1 cellular context compared by ENCODE assay signal in genomic region chr9:32526707-32527048, GRCh38.
TF ChIP-seq lines count a peak whose summit lies in the region.

No MANE protein-coding gene starts in this region.

TF ChIP-seq in H1, 55 proteins besides CTCF, POLR2A, EP300 and RAD21:
- TF ChIP-seq TAF1 (IDR thresholded peaks at IDR 0.05; ENCODE audit: low read depth, low read length) (no peak), SP1 (IDR thresholded peaks at IDR 0.05; ENCODE audit: low read depth, low read length) (no peak), SRF (IDR thresholded peaks at IDR 0.05; ENCODE audit: low read depth, low read length) (no peak), ASH2L (IDR thresholded peaks at IDR 0.05; ENCODE audit: low read length) (no peak), CEBPB (IDR thresholded peaks at IDR 0.05; ENCODE audit: low read depth, low read length) (no peak), FOSL1 (IDR thresholded peaks at IDR 0.05; ENCODE audit: insufficient read depth, low read depth, low read length) (no peak), GABPA (IDR thresholded peaks at IDR 0.05; ENCODE audit: borderline replicate concordance, insufficient read depth, low read length) (no peak), SP4 (IDR thresholded peaks at IDR 0.05; ENCODE audit: low read length) (no peak), HDAC2 (IDR thresholded peaks at IDR 0.05; ENCODE audit: borderline replicate concordance in 1 of 2, low read depth in 2 of 2, low read length in 2 of 2) (no peak), KDM5A (IDR thresholded peaks at IDR 0.05; ENCODE audit: low read length) (no peak), SP2 (IDR thresholded peaks at IDR 0.05; ENCODE audit: low read length) (no peak), SIX5 (IDR thresholded peaks at IDR 0.05; ENCODE audit: low read depth, low read length) (no peak), RXRA (IDR thresholded peaks at IDR 0.05; ENCODE audit: insufficient read depth, low read depth, low read length) (no peak), BACH1 (IDR thresholded peaks at IDR 0.05; ENCODE audit: low read length) (no peak), RNF2 (IDR thresholded peaks at IDR 0.05; ENCODE audit: borderline replicate concordance, low read depth, low read length, missing control alignments, poor library complexity, severe bottlenecking) (no peak)
